Comparison of ENCODE assay signal across 8 cellular contexts in the genomic region with DNA sequence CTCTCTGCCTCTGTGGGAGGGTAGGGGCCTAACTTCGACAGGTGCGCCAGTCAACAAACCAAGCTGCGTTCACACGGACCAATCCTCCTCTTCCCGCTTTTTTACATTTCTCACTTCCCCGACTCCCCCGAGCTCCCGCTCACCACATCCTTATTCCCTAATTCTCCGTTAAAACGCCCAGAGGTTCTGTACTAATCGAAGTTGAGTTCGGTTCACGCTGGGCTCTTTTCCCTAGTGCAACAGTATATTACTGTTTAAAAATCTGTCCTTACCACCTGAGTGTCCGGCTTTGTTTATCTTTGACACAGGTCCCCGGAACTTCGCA.
A peak's percentile ranks its signal among the peaks of the same experiment; 100 is the strongest.
DNase-seq lines count a peak whose midpoint lies in the region; ATAC-seq lines count a peak whose summit lies in the region.

No MANE protein-coding gene starts in this region.

- peaks cover 11 to 24% of the 10 kb centered on the region in 2 donors for H3K36me3 Mint-ChIP-seq in stimulated activated naive B cell treated with anti-CD40 and anti-IgM and Interleukin-4, amounts not matched to agents 10 μg/mL and 1 μg/mL and 100 μg/mL, for 72 hours

- peaks cover 59% of the 10 kb centered on the region for H4K20me1 ChIP-seq in BLaER1

- H3K9ac ChIP-seq in BLaER1 (peak overlapping the region; percentile 98), adipocyte (ENCODE audit: low read length) (peak overlapping the region; percentile 97), iPS-20b (ENCODE audit: low read depth, low read length) (peak overlapping the region; percentile 99)

- H3K4me1 ChIP-seq in BLaER1, result peaks cover 46% of the 10 kb centered on the region
- peaks cover 21% of the 10 kb centered on the region for H3K4me1 ChIP-seq in adipocyte (ENCODE audit: control insufficient read depth, insufficient read depth, low read length)
- H3K4me1 ChIP-seq in iPS-20b (ENCODE audit: insufficient read depth, low read length), result peaks cover 12% of the 10 kb centered on the region; the same call in 1 of the 2 replicates

- peak overlapping the region; percentile 96 for H3K27ac Mint-ChIP-seq in stimulated activated naive B cell treated with anti-CD40 and anti-IgM and Interleukin-4, amounts not matched to agents 10 μg/mL and 1 μg/mL and 100 μg/mL, for 72 hours

- no peaks in the 10 kb centered on the region for H3K27me3 Mint-ChIP-seq in stimulated activated naive B cell treated with anti-CD40 and anti-IgM and Interleukin-4, amounts not matched to agents 10 μg/mL and 1 μg/mL and 100 μg/mL, for 72 hours

- H3K27ac ChIP-seq in BLaER1, result peak overlapping the region; percentile 97
- peak overlapping the region; percentile 7 for H3K27ac ChIP-seq in iPS-20b (ENCODE audit: low read length)

- H3K36me3 ChIP-seq in BLaER1 (peaks cover 30% of the 10 kb centered on the region), adipocyte (ENCODE audit: control insufficient read depth, insufficient read depth, low read length, severe bottlenecking) (peaks cover 13% of the 10 kb centered on the region), iPS-20b (ENCODE audit: insufficient read depth, low read depth, low read length) (peaks cover 25% of the 10 kb centered on the region)

- H3K27me3 ChIP-seq in BLaER1 (no peaks in the 10 kb centered on the region), adipocyte (replicated peaks; ENCODE audit: control insufficient read depth, insufficient read depth, low read length) (no peaks in the 10 kb centered on the region), iPS-20b (ENCODE audit: insufficient read depth, low read length) (no peaks in the 10 kb centered on the region)

- peak; percentile 64 for DNase-seq in NCI-H2227 (lab: John Stamatoyannopoulos, UW; ENCODE audit: unreplicated experiment)
- DNase-seq in adipocyte (ENCODE audit: low read depth), result no peak
- DNase-seq in stimulated activated naive B cell treated with anti-CD40 and anti-IgM and Interleukin-4, amounts not matched to agents 10 μg/mL and 1 μg/mL and 100 μg/mL, for 72 hours, result no peak
- DNase-seq in middle frontal gyrus (ENCODE audit: extremely low spot score, low spot score), result no peak

- H3K4me2 ChIP-seq in BLaER1, result peak overlapping the region; percentile 90

- H3K9me3 Mint-ChIP-seq in stimulated activated naive B cell treated with anti-CD40 and anti-IgM and Interleukin-4, amounts not matched to agents 10 μg/mL and 1 μg/mL and 100 μg/mL, for 72 hours, result no peaks in the 10 kb centered on the region

- H3K4me3 Mint-ChIP-seq in stimulated activated naive B cell treated with anti-CD40 and anti-IgM and Interleukin-4, amounts not matched to agents 10 μg/mL and 1 μg/mL and 100 μg/mL, for 72 hours, result peak overlapping the region; percentile 90 to 92

- H3K4me1 Mint-ChIP-seq in stimulated activated naive B cell treated with anti-CD40 and anti-IgM and Interleukin-4, amounts not matched to agents 10 μg/mL and 1 μg/mL and 100 μg/mL, for 72 hours, result peaks cover 11 to 40% of the 10 kb centered on the region in 2 donors

- H3K4me3 ChIP-seq in BLaER1 (peak overlapping the region; percentile 96), adipocyte (ENCODE audit: low read length) (peak overlapping the region; percentile 98), iPS-20b (ENCODE audit: low read length) (peak overlapping the region; percentile 100)

- ATAC-seq in GM19438 (IDR thresholded peaks at IDR 0.05; ENCODE audit: low read depth, unreplicated experiment), result peak; percentile 21
- ATAC-seq in stimulated activated naive B cell treated with anti-CD40 and anti-IgM and Interleukin-4, amounts not matched to agents 10 μg/mL and 1 μg/mL and 100 μg/mL, for 72 hours (replicated peaks), result peak in 1 of 2 donors; percentile 28
- no peak for ATAC-seq in HG03520 (IDR thresholded peaks at IDR 0.05; ENCODE audit: unreplicated experiment)

- H3K9me3 ChIP-seq in BLaER1 (no peaks in the 10 kb centered on the region), adipocyte (ENCODE audit: control insufficient read depth, low read length) (no peaks in the 10 kb centered on the region), iPS-20b (ENCODE audit: insufficient read depth, low read depth, low read length) (no peaks in the 10 kb centered on the region)
